Comparison of ENCODE assay signal across 10 cellular contexts in genomic region chr3:121894191-121894990, GRCh38. TPM values are rescaled to one million over a fixed set of nuclear protein-coding genes. Genes with fewer than 3 reads are reported as not detected.
DNase-seq lines count a peak whose midpoint lies in the region; ATAC-seq and TF ChIP-seq lines count a peak whose summit lies in the region.
"Had no signal": no experiment of that assay in that cellular context is flagged by ENCODE, and none has a peak within 500 bp of the region (broad histone marks: within the 10 kb centered on the region; RNA-seq: fewer than 3 reads in every experiment).

Gene SLC15A2 (plus strand): TSS chr3:121894401. CDS start chr3:121894477, 76 bp downstream.

- no peaks in the 10 kb centered on the region for H3K4me1 ChIP-seq in cardiac muscle cell (ENCODE audit: low read depth)

- H3K4me1 Mint-ChIP-seq in activated T-helper 17 cell treated with anti-CD3 and anti-CD28 coated beads, Interleukin-2, amount 50 U/mL, for 72 hours = no peaks in the 10 kb centered on the region

- no peaks in the 10 kb centered on the region for H3K27me3 ChIP-seq in cardiac muscle cell

- no peaks in the 10 kb centered on the region for H3K36me3 Mint-ChIP-seq in activated T-helper 17 cell treated with anti-CD3 and anti-CD28 coated beads, Interleukin-2, amount 50 U/mL, for 72 hours (ENCODE audit: low read depth)
- H3K36me3 Mint-ChIP-seq: activated naive CD4-positive, alpha-beta T cell treated with anti-CD3 and anti-CD28 coated beads, Interleukin-2, amount 50 U/mL, for 72 hours had no signal

- H3K9me3 Mint-ChIP-seq in activated T-helper 17 cell treated with anti-CD3 and anti-CD28 coated beads, Interleukin-2, amount 50 U/mL, for 72 hours = no peaks in the 10 kb centered on the region
- H3K9me3 Mint-ChIP-seq: activated naive CD4-positive, alpha-beta T cell treated with anti-CD3 and anti-CD28 coated beads, Interleukin-2, amount 50 U/mL, for 72 hours had no signal

- no peaks in the 10 kb centered on the region for H3K27me3 Mint-ChIP-seq in activated T-helper 17 cell treated with anti-CD3 and anti-CD28 coated beads, Interleukin-2, amount 50 U/mL, for 72 hours

- no peak for DNase-seq in Right ventricle myocardium inferior (ENCODE audit: missing footprints)
- no peak for DNase-seq in cardiac septum (ENCODE audit: low spot score)
- DNase-seq in cardiac muscle cell (ENCODE audit: low read depth in 1 of 2, low spot score in 1 of 2) = peak; percentile 31 to 34
- DNase-seq in myocyte (ENCODE audit: low read depth) = peak; percentile 52
- DNase-seq in ureter (ENCODE audit: low spot score) = peak; percentile 50
- DNase-seq in GM19238 (ENCODE audit: insufficient read length, low spot score) = no peak
- DNase-seq: MV-4-11 had no signal

- intact Hi-C loops in Right ventricle myocardium inferior (cut with DNase I) = no loop called here
- intact Hi-C loops in cardiac septum (cut with DNase I) = no loop called here

- ATAC-seq in Right ventricle myocardium inferior (peak; percentile 86), GM19324 (IDR thresholded peaks at IDR 0.05; ENCODE audit: low FRiP score, unreplicated experiment) (no peak)
- ATAC-seq in activated T-helper 17 cell treated with anti-CD3 and anti-CD28 coated beads, Interleukin-2, amount 50 U/mL, for 72 hours (replicated peaks) = no peak
- ATAC-seq: activated naive CD4-positive, alpha-beta T cell treated with anti-CD3 and anti-CD28 coated beads, Interleukin-2, amount 50 U/mL, for 72 hours had no signal

- no peaks in the 10 kb centered on the region for H3K9me3 ChIP-seq in cardiac muscle cell (ENCODE audit: low read depth)

- no peak within 1 kb of the TSS for H3K27ac ChIP-seq in cardiac muscle cell

- no peak for TF ChIP-seq CTCF in cardiac muscle cell (IDR thresholded peaks at IDR 0.05; ENCODE audit: low read depth, low read length)

- H3K4me3 Mint-ChIP-seq in activated T-helper 17 cell treated with anti-CD3 and anti-CD28 coated beads, Interleukin-2, amount 50 U/mL, for 72 hours = no peak within 1 kb of the TSS

- H3K27ac Mint-ChIP-seq in activated T-helper 17 cell treated with anti-CD3 and anti-CD28 coated beads, Interleukin-2, amount 50 U/mL, for 72 hours = no peak within 1 kb of the TSS
- H3K27ac Mint-ChIP-seq: activated naive CD4-positive, alpha-beta T cell treated with anti-CD3 and anti-CD28 coated beads, Interleukin-2, amount 50 U/mL, for 72 hours had no signal

- no peak within 1 kb of the TSS for H3K4me3 ChIP-seq in cardiac muscle cell

- no peaks in the 10 kb centered on the region for H3K36me3 ChIP-seq in cardiac muscle cell

RNA-seq across cellular contexts. Expression of gene SLC15A2, which starts in this region (rescaled TPM):
- 3.9 TPM for total RNA-seq in Right ventricle myocardium inferior
- total RNA-seq in cardiac septum = 0.92 TPM
- total RNA-seq in cardiac muscle cell = 0.28 and 2.7 TPM in 2 replicates
- polyA plus RNA-seq in cardiac muscle cell = 0.02 TPM in 1 of 2 replicates, not detected in the other
- 0.26 and 0.51 TPM in 2 replicates for total RNA-seq in myocyte
- polyA plus RNA-seq in myocyte (2012) = 0.57 TPM
- total RNA-seq in ureter = 39.2 TPM
- total RNA-seq in activated T-helper 17 cell treated with anti-CD3 and anti-CD28 coated beads, Interleukin-2, amount 50 U/mL, for 72 hours = 1 to 10 TPM; 7.1 to 7.5 TPM

Comparison
In these comparisons a context has a peak if more than half of its experiments do, and no peak if none do; other contexts are left out.
1. DNase-seq: peak in cardiac muscle cell (2 of 2) and ureter (single experiment); none in Right ventricle myocardium inferior (single experiment), cardiac septum (single experiment) and GM19238 (single experiment).
2. Peak in DNase-seq in myocyte; RNA of the gene not detected or under 1 TPM.